ENCODE assay signal across 21 cellular contexts in the genomic region with DNA sequence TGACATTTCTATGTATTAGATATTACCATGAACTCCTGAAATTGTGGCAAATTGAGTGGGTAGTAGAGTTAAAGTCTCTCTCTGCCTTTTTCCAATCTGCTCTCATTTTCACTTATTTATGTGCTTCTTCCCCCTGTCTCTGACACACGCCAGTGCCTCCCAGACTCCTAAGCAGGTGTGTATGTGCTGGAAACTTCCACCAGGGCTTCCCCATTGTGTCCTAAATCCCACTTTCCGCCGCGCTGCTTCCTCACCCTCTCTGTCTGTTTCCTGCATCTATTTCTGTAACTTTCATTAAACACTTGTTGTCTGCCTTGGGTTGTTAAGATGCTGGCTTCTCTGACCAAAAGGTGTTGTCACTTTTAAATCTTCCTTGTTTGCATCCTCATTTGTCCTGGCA.
DNase-seq lines count a peak whose midpoint lies in the region; ATAC-seq, FAIRE-seq and TF ChIP-seq lines count a peak whose summit lies in the region.
"Had no signal": no experiment of that assay in that cellular context is flagged by ENCODE, and none has a peak within 500 bp of the region (broad histone marks: within the 10 kb centered on the region; RNA-seq: fewer than 3 reads in every experiment).

No MANE protein-coding gene starts in this region.

- H3K9me3 Mint-ChIP-seq in natural killer cell treated with Interleukin-12 subunit alpha and Interleukin-12 subunit beta and Interleukin-15 and Interleukin-18, amount 100 ng/mL, for 72 hours = peaks cover 9% of the 10 kb centered on the region
- H3K9me3 Mint-ChIP-seq: T-helper 2 cell treated with Interferon-gamma antibody and Interleukin-4, amounts not matched to agents 5 μg/mL and 100 μg/mL, for 36 hours had no signal

- peak; percentile 81 for FAIRE-seq in GM12892 (lab: Jason Lieb, UNC)
- FAIRE-seq: H54 had no signal

- H3K4me3 Mint-ChIP-seq in natural killer cell treated with Interleukin-12 subunit alpha and Interleukin-12 subunit beta and Interleukin-15 and Interleukin-18, amount 100 ng/mL, for 72 hours = no peak overlapping the region
- H3K4me3 Mint-ChIP-seq: activated CD8-positive, alpha-beta memory T cell treated with anti-CD3 and anti-CD28 coated beads, Interleukin-2, amount 10 ng/mL, durations not matched to agents 7 days and 5 days; activated naive CD4-positive, alpha-beta T cell treated with anti-CD3 and anti-CD28 coated beads, Interleukin-2, amount 10 ng/mL, durations not matched to agents 7 days and 5 days; activated T-cell treated with anti-CD3 and anti-CD28 coated beads, Interleukin-2, amount 50 U/mL, for 72 hours; CD4-positive, alpha-beta T cell; T-helper 2 cell treated with Interferon-gamma antibody and Interleukin-4, amounts not matched to agents 5 μg/mL and 100 μg/mL, for 36 hours had no signal

- no peak for TF ChIP-seq CTCF in C4-2B (conservative IDR thresholded peaks at IDR 0.05)
- no peak for TF ChIP-seq CTCF in osteoblast (IDR thresholded peaks at IDR 0.05; ENCODE audit: extremely low read depth, low read depth, low read length)

- no peak overlapping the region for H3K27ac Mint-ChIP-seq in natural killer cell treated with Interleukin-12 subunit alpha and Interleukin-12 subunit beta and Interleukin-15 and Interleukin-18, amount 100 ng/mL, for 72 hours
- H3K27ac Mint-ChIP-seq: activated CD8-positive, alpha-beta memory T cell treated with anti-CD3 and anti-CD28 coated beads, Interleukin-2, amount 10 ng/mL, durations not matched to agents 7 days and 5 days; activated naive CD4-positive, alpha-beta T cell treated with anti-CD3 and anti-CD28 coated beads, Interleukin-2, amount 10 ng/mL, durations not matched to agents 7 days and 5 days; activated T-cell treated with anti-CD3 and anti-CD28 coated beads, Interleukin-2, amount 50 U/mL, for 72 hours; CD4-positive, alpha-beta T cell; T-helper 2 cell treated with Interferon-gamma antibody and Interleukin-4, amounts not matched to agents 5 μg/mL and 100 μg/mL, for 36 hours had no signal

- H4K20me1 ChIP-seq in osteoblast (ENCODE audit: insufficient read depth, low read length) = no peaks in the 10 kb centered on the region

- H3K36me3 Mint-ChIP-seq in natural killer cell treated with Interleukin-12 subunit alpha and Interleukin-12 subunit beta and Interleukin-15 and Interleukin-18, amount 100 ng/mL, for 72 hours = peaks cover 5% of the 10 kb centered on the region
- H3K36me3 Mint-ChIP-seq: activated CD8-positive, alpha-beta memory T cell treated with anti-CD3 and anti-CD28 coated beads, Interleukin-2, amount 10 ng/mL, durations not matched to agents 7 days and 5 days; activated naive CD4-positive, alpha-beta T cell treated with anti-CD3 and anti-CD28 coated beads, Interleukin-2, amount 10 ng/mL, durations not matched to agents 7 days and 5 days had no signal

- no peak for TF ChIP-seq POLR2A in GM12892 (IDR thresholded peaks at IDR 0.05; ENCODE audit: low read depth, low read length)

- no peaks in the 10 kb centered on the region for H3K27me3 ChIP-seq in osteoblast (ENCODE audit: insufficient read depth, low read length)
- H3K27me3 ChIP-seq: breast epithelium, ovary had no signal

- no peaks in the 10 kb centered on the region for H3K9me3 ChIP-seq in osteoblast (ENCODE audit: low read depth, low read length)
- H3K9me3 ChIP-seq: breast epithelium, lower lobe of right lung, ovary had no signal

- DNase-seq in GM12892 (ENCODE audit: insufficient read length) (no peak), dedifferentiated amniotic fluid mesenchymal stem cell (ENCODE audit: extremely low spot score) (peak; percentile 12), osteoblast (ENCODE audit: insufficient read length, low spot score, missing footprints) (no peak), SKM-1 (lab: John Stamatoyannopoulos, UW; ENCODE audit: unreplicated experiment) (no peak)
- no peak for DNase-seq in natural killer cell treated with Interleukin-12 subunit alpha and Interleukin-12 subunit beta and Interleukin-15 and Interleukin-18, amount 100 ng/mL, for 72 hours (ENCODE audit: low spot score)
- DNase-seq: activated CD4-positive, alpha-beta T cell treated with anti-CD3 and anti-CD28 coated beads, Interleukin-2, amount 50 U/mL, for 1 hour; activated CD8-positive, alpha-beta memory T cell treated with anti-CD3 and anti-CD28 coated beads, Interleukin-2, amount 10 ng/mL, durations not matched to agents 7 days and 5 days; activated naive CD4-positive, alpha-beta T cell treated with anti-CD3 and anti-CD28 coated beads, Interleukin-2, amount 10 ng/mL, durations not matched to agents 7 days and 5 days; activated T-cell treated with anti-CD3 and anti-CD28 coated beads, Interleukin-2, amount 50 U/mL, for 72 hours; amniotic stem cell; CD4-positive, alpha-beta T cell; stimulated activated naive CD8-positive, alpha-beta T cell treated with anti-CD3 and anti-CD28 coated beads, Interleukin-15, Interleukin-2, amounts not matched to agents 100 U/mL and 50 U/mL, for 24 hours had no signal

- no peak overlapping the region for H3K4me3 ChIP-seq in osteoblast (ENCODE audit: insufficient read depth, low read length)
- H3K4me3 ChIP-seq: lower lobe of right lung, ovary had no signal

- H3K4me1 ChIP-seq in osteoblast (ENCODE audit: insufficient read depth, low read length) = peaks cover 16% of the 10 kb centered on the region

- peak overlapping the region; percentile 52 for H3K4me2 ChIP-seq in osteoblast (ENCODE audit: insufficient read depth, low read length)

- no peak for ATAC-seq in HG03432 (IDR thresholded peaks at IDR 0.05; ENCODE audit: unreplicated experiment)
- no peak for ATAC-seq in natural killer cell treated with Interleukin-12 subunit alpha and Interleukin-12 subunit beta and Interleukin-15 and Interleukin-18, amount 100 ng/mL, for 72 hours
- ATAC-seq: activated CD8-positive, alpha-beta memory T cell treated with anti-CD3 and anti-CD28 coated beads, Interleukin-2, amount 10 ng/mL, durations not matched to agents 7 days and 5 days; activated T-cell treated with anti-CD3 and anti-CD28 coated beads, Interleukin-2, amount 50 U/mL, for 72 hours; stimulated activated naive CD8-positive, alpha-beta T cell treated with anti-CD3 and anti-CD28 coated beads, Interleukin-15, Interleukin-2, amounts not matched to agents 100 U/mL and 50 U/mL, for 24 hours had no signal

- H3K4me1 Mint-ChIP-seq in natural killer cell treated with Interleukin-12 subunit alpha and Interleukin-12 subunit beta and Interleukin-15 and Interleukin-18, amount 100 ng/mL, for 72 hours (ENCODE audit: low read depth in 2 of 2) = peaks cover 0 to 5% of the 10 kb centered on the region in 2 donors
- H3K4me1 Mint-ChIP-seq: activated CD8-positive, alpha-beta memory T cell treated with anti-CD3 and anti-CD28 coated beads, Interleukin-2, amount 10 ng/mL, durations not matched to agents 7 days and 5 days; activated naive CD4-positive, alpha-beta T cell treated with anti-CD3 and anti-CD28 coated beads, Interleukin-2, amount 10 ng/mL, durations not matched to agents 7 days and 5 days had no signal

- H3K79me2 ChIP-seq in osteoblast (ENCODE audit: insufficient read depth, low read length) = no peaks in the 10 kb centered on the region

- no peaks in the 10 kb centered on the region for H3K27me3 Mint-ChIP-seq in natural killer cell treated with Interleukin-12 subunit alpha and Interleukin-12 subunit beta and Interleukin-15 and Interleukin-18, amount 100 ng/mL, for 72 hours
- H3K27me3 Mint-ChIP-seq: activated CD8-positive, alpha-beta memory T cell treated with anti-CD3 and anti-CD28 coated beads, Interleukin-2, amount 10 ng/mL, durations not matched to agents 7 days and 5 days; activated naive CD4-positive, alpha-beta T cell treated with anti-CD3 and anti-CD28 coated beads, Interleukin-2, amount 10 ng/mL, durations not matched to agents 7 days and 5 days; CD4-positive, alpha-beta T cell had no signal

- no peaks in the 10 kb centered on the region for H3K36me3 ChIP-seq in osteoblast (ENCODE audit: insufficient read depth, low read length)
- H3K36me3 ChIP-seq: breast epithelium, lower lobe of right lung, ovary had no signal

- peak overlapping the region; percentile 42 for H2AFZ ChIP-seq in osteoblast (ENCODE audit: low read length)

- H3K27ac ChIP-seq in C4-2B (peak overlapping the region; percentile 50; the same call in 1 of the 2 replicates), osteoblast (ENCODE audit: low read depth, low read length) (no peak overlapping the region)
- H3K27ac ChIP-seq: coronary artery, RWPE1 had no signal
